1 cellular context compared by ENCODE assay signal in the genomic region with DNA sequence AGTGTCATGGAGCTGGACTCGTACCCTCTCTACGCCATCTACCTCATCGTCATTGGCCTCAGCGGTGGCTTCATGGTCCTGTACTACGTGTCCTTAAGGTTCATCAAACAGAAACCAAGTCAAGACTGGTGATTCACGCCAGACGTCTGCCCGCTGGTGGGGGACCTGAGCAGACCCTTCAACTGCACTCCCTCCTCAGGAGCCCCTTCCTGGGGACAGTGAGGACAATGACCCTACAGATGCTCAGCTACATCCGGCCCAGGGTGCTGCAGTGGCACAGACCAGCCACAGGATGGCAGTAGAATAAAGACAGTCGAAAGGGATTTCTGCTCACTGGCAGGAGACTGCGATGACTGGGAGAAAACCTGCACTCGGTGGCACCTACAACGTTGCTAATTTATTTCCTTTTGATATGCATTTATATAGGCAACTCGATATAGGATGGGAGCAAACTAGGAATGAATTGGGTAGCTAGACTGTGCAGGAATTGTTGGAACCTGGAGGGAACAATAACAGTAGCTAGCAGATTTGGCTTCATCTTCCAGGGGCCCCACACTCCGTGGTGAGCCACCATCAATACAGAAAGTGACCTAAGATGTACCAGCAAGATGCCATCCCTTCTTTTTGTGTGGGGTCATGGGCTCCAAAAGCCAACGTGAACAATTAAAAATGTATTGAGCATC.
A peak's percentile ranks its signal among the peaks of the same experiment; 100 is the strongest.
TF ChIP-seq lines count a peak whose summit lies in the region.

No MANE protein-coding gene starts in this region.

TF ChIP-seq in HepG2, 621 proteins besides CTCF, POLR2A, EP300 and RAD21 (continued from another document and continues in another):
- TF ChIP-seq FOXO1 (CRISPR knock-in tag; IDR thresholded peaks at IDR 0.05) (peak; percentile 8; the same call in 1 of the 2 replicates), KAT2B (IDR thresholded peaks at IDR 0.05; ENCODE audit: borderline replicate concordance, low read depth, low read length) (no peak), MIXL1 (CRISPR knock-in tag; IDR thresholded peaks at IDR 0.05) (0 out of 2 replicates have a peak, but pooled peaks have one; percentile 26), NONO (IDR thresholded peaks at IDR 0.05) (no peak), NONO (CRISPR knock-in tag; conservative IDR thresholded peaks at IDR 0.05) (0 out of 2 replicates have a peak, but pooled peaks have one; percentile 27), KDM3A (CRISPR knock-in tag; IDR thresholded peaks at IDR 0.05; ENCODE audit: low read depth) (0 out of 2 replicates have a peak, but pooled peaks have one; percentile 44), ZNF720 (CRISPR knock-in tag; IDR thresholded peaks at IDR 0.05) (0 out of 2 replicates have a peak, but pooled peaks have one; percentile 37), ELF1 (CRISPR knock-in tag; IDR thresholded peaks at IDR 0.05) (peak; percentile 30; the same call in 1 of the 2 replicates), SALL1 (CRISPR knock-in tag; IDR thresholded peaks at IDR 0.05) (peak; percentile 65), ZKSCAN5 (CRISPR knock-in tag; IDR thresholded peaks at IDR 0.05) (no peak), SSRP1 (CRISPR knock-in tag; IDR thresholded peaks at IDR 0.05) (0 out of 2 replicates have a peak, but pooled peaks have one; percentile 40), MEIS1 (CRISPR knock-in tag; IDR thresholded peaks at IDR 0.05; ENCODE audit: borderline replicate concordance) (no peak), ZNF317 (CRISPR knock-in tag; IDR thresholded peaks at IDR 0.05) (0 out of 2 replicates have a peak, but pooled peaks have one; percentile 45), NFE2L2 (IDR thresholded peaks at IDR 0.05; ENCODE audit: low read length) (peak; percentile 26; the same call in 1 of the 2 replicates), ZNF781 (CRISPR knock-in tag; IDR thresholded peaks at IDR 0.05; ENCODE audit: borderline replicate concordance, not compliant biosample characterization) (peak; percentile 52), NFKB2 (CRISPR knock-in tag; IDR thresholded peaks at IDR 0.05; ENCODE audit: borderline replicate concordance) (peak; percentile 82; the same call in 1 of the 2 replicates), ZNF766 (CRISPR knock-in tag; IDR thresholded peaks at IDR 0.05; ENCODE audit: borderline replicate concordance) (no peak), PTBP1 (IDR thresholded peaks at IDR 0.05; ENCODE audit: low read depth, low read length, poor library complexity, severe bottlenecking) (no peak)
- TF ChIP-seq, protein P1, sequence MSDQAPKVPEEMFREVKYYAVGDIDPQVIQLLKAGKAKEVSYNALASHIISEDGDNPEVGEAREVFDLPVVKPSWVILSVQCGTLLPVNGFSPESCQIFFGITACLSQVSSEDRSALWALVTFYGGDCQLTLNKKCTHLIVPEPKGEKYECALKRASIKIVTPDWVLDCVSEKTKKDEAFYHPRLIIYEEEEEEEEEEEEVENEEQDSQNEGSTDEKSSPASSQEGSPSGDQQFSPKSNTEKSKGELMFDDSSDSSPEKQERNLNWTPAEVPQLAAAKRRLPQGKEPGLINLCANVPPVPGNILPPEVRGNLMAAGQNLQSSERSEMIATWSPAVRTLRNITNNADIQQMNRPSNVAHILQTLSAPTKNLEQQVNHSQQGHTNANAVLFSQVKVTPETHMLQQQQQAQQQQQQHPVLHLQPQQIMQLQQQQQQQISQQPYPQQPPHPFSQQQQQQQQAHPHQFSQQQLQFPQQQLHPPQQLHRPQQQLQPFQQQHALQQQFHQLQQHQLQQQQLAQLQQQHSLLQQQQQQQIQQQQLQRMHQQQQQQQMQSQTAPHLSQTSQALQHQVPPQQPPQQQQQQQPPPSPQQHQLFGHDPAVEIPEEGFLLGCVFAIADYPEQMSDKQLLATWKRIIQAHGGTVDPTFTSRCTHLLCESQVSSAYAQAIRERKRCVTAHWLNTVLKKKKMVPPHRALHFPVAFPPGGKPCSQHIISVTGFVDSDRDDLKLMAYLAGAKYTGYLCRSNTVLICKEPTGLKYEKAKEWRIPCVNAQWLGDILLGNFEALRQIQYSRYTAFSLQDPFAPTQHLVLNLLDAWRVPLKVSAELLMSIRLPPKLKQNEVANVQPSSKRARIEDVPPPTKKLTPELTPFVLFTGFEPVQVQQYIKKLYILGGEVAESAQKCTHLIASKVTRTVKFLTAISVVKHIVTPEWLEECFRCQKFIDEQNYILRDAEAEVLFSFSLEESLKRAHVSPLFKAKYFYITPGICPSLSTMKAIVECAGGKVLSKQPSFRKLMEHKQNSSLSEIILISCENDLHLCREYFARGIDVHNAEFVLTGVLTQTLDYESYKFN (CRISPR knock-in tag; conservative IDR thresholded peaks at IDR 0.05) = no peak; the same call in 1 of the 2 replicates
- TF ChIP-seq, protein P2, sequence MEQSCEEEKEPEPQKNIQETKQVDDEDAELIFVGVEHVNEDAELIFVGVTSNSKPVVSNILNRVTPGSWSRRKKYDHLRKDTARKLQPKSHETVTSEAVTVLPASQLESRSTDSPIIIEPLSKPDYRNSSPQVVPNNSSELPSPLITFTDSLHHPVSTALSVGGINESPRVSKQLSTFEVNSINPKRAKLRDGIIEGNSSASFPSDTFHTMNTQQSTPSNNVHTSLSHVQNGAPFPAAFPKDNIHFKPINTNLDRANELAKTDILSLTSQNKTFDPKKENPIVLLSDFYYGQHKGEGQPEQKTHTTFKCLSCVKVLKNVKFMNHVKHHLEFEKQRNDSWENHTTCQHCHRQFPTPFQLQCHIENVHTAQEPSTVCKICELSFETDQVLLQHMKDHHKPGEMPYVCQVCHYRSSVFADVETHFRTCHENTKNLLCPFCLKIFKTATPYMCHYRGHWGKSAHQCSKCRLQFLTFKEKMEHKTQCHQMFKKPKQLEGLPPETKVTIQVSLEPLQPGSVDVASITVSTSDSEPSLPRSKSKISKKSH (CRISPR knock-in tag; IDR thresholded peaks at IDR 0.05; ENCODE audit: borderline replicate concordance) = 0 out of 2 replicates have a peak, but pooled peaks have one; percentile 67
- TF ChIP-seq, protein P3, sequence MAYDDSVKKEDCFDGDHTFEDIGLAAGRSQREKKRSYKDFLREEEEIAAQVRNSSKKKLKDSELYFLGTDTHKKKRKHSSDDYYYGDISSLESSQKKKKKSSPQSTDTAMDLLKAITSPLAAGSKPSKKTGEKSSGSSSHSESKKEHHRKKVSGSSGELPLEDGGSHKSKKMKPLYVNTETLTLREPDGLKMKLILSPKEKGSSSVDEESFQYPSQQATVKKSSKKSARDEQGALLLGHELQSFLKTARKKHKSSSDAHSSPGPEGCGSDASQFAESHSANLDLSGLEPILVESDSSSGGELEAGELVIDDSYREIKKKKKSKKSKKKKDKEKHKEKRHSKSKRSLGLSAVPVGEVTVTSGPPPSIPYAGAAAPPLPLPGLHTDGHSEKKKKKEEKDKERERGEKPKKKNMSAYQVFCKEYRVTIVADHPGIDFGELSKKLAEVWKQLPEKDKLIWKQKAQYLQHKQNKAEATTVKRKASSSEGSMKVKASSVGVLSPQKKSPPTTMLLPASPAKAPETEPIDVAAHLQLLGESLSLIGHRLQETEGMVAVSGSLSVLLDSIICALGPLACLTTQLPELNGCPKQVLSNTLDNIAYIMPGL (CRISPR knock-in tag; IDR thresholded peaks at IDR 0.05; ENCODE audit: borderline replicate concordance in 1 of 2, low read depth in 1 of 2) = 0 out of 4 replicates have a peak, but pooled peaks of 1 of the 2 experiments have one; percentile 30
- TF ChIP-seq, protein P4, sequence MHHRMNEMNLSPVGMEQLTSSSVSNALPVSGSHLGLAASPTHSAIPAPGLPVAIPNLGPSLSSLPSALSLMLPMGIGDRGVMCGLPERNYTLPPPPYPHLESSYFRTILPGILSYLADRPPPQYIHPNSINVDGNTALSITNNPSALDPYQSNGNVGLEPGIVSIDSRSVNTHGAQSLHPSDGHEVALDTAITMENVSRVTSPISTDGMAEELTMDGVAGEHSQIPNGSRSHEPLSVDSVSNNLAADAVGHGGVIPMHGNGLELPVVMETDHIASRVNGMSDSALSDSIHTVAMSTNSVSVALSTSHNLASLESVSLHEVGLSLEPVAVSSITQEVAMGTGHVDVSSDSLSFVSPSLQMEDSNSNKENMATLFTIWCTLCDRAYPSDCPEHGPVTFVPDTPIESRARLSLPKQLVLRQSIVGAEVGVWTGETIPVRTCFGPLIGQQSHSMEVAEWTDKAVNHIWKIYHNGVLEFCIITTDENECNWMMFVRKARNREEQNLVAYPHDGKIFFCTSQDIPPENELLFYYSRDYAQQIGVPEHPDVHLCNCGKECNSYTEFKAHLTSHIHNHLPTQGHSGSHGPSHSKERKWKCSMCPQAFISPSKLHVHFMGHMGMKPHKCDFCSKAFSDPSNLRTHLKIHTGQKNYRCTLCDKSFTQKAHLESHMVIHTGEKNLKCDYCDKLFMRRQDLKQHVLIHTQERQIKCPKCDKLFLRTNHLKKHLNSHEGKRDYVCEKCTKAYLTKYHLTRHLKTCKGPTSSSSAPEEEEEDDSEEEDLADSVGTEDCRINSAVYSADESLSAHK (CRISPR knock-in tag; IDR thresholded peaks at IDR 0.05; ENCODE audit: borderline replicate concordance) = no peak
- TF ChIP-seq, protein P5, sequence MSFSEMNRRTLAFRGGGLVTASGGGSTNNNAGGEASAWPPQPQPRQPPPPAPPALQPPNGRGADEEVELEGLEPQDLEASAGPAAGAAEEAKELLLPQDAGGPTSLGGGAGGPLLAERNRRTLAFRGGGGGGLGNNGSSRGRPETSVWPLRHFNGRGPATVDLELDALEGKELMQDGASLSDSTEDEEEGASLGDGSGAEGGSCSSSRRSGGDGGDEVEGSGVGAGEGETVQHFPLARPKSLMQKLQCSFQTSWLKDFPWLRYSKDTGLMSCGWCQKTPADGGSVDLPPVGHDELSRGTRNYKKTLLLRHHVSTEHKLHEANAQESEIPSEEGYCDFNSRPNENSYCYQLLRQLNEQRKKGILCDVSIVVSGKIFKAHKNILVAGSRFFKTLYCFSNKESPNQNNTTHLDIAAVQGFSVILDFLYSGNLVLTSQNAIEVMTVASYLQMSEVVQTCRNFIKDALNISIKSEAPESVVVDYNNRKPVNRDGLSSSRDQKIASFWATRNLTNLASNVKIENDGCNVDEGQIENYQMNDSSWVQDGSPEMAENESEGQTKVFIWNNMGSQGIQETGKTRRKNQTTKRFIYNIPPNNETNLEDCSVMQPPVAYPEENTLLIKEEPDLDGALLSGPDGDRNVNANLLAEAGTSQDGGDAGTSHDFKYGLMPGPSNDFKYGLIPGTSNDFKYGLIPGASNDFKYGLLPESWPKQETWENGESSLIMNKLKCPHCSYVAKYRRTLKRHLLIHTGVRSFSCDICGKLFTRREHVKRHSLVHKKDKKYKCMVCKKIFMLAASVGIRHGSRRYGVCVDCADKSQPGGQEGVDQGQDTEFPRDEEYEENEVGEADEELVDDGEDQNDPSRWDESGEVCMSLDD (CRISPR knock-in tag; IDR thresholded peaks at IDR 0.05; ENCODE audit: borderline replicate concordance) = no peak
- TF ChIP-seq, protein P6, sequence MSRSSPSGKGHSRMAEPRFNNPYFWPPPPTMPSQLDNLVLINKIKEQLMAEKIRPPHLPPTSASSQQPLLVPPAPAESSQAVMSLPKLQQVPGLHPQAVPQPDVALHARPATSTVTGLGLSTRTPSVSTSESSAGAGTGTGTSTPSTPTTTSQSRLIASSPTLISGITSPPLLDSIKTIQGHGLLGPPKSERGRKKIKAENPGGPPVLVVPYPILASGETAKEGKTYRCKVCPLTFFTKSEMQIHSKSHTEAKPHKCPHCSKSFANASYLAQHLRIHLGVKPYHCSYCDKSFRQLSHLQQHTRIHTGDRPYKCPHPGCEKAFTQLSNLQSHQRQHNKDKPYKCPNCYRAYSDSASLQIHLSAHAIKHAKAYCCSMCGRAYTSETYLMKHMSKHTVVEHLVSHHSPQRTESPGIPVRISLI (CRISPR knock-in tag; IDR thresholded peaks at IDR 0.05; ENCODE audit: borderline replicate concordance) = peak; percentile 52; the same call in 1 of the 2 replicates
- TF ChIP-seq, protein P7, sequence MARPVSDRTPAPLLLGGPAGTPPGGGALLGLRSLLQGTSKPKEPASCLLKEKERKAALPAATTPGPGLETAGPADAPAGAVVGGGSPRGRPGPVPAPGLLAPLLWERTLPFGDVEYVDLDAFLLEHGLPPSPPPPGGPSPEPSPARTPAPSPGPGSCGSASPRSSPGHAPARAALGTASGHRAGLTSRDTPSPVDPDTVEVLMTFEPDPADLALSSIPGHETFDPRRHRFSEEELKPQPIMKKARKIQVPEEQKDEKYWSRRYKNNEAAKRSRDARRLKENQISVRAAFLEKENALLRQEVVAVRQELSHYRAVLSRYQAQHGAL (CRISPR knock-in tag; IDR thresholded peaks at IDR 0.05; ENCODE audit: not compliant biosample characterization) = no peak
- TF ChIP-seq, protein P8, sequence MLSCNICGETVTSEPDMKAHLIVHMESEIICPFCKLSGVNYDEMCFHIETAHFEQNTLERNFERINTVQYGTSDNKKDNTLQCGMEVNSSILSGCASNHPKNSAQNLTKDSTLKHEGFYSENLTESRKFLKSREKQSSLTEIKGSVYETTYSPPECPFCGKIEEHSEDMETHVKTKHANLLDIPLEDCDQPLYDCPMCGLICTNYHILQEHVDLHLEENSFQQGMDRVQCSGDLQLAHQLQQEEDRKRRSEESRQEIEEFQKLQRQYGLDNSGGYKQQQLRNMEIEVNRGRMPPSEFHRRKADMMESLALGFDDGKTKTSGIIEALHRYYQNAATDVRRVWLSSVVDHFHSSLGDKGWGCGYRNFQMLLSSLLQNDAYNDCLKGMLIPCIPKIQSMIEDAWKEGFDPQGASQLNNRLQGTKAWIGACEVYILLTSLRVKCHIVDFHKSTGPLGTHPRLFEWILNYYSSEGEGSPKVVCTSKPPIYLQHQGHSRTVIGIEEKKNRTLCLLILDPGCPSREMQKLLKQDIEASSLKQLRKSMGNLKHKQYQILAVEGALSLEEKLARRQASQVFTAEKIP (CRISPR knock-in tag; IDR thresholded peaks at IDR 0.05; ENCODE audit: borderline replicate concordance) = no peak
- TF ChIP-seq, protein P9, sequence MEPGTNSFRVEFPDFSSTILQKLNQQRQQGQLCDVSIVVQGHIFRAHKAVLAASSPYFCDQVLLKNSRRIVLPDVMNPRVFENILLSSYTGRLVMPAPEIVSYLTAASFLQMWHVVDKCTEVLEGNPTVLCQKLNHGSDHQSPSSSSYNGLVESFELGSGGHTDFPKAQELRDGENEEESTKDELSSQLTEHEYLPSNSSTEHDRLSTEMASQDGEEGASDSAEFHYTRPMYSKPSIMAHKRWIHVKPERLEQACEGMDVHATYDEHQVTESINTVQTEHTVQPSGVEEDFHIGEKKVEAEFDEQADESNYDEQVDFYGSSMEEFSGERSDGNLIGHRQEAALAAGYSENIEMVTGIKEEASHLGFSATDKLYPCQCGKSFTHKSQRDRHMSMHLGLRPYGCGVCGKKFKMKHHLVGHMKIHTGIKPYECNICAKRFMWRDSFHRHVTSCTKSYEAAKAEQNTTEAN (CRISPR knock-in tag; conservative IDR thresholded peaks at IDR 0.05) = no peak
- TF ChIP-seq, protein P10, sequence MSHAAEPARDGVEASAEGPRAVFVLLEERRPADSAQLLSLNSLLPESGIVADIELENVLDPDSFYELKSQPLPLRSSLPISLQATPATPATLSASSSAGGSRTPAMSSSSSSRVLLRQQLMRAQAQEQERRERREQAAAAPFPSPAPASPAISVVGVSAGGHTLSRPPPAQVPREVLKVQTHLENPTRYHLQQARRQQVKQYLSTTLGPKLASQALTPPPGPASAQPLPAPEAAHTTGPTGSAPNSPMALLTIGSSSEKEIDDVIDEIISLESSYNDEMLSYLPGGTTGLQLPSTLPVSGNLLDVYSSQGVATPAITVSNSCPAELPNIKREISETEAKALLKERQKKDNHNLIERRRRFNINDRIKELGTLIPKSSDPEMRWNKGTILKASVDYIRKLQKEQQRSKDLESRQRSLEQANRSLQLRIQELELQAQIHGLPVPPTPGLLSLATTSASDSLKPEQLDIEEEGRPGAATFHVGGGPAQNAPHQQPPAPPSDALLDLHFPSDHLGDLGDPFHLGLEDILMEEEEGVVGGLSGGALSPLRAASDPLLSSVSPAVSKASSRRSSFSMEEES (CRISPR knock-in tag; IDR thresholded peaks at IDR 0.05) = 0 out of 2 replicates have a peak, but pooled peaks have one; percentile 16
